In genomic region chr4:113052379-113052951, GRCh38 we compare ENCODE assay signal across 9 cellular contexts. TPM values are rescaled to one million over a fixed set of nuclear protein-coding genes. Genes with fewer than 3 reads are reported as not detected.
DNase-seq lines count a peak whose midpoint lies in the region; ATAC-seq and TF ChIP-seq lines count a peak whose summit lies in the region.
"Had no signal": no experiment of that assay in that cellular context is flagged by ENCODE, and none has a peak within 500 bp of the region (broad histone marks: within the 10 kb centered on the region; RNA-seq: fewer than 3 reads in every experiment).

No MANE protein-coding gene starts in this region.

- H3K9ac ChIP-seq in neural progenitor cell, result no peak overlapping the region

- DNase-seq in DMS153 (lab: John Stamatoyannopoulos, UW) (peak; percentile 54), DMS153 treated with DMSO at 0.1 percent for 48 hours (lab: John Stamatoyannopoulos, UW; ENCODE audit: unreplicated experiment) (no peak), NCI-H69 (lab: John Stamatoyannopoulos, UW) (peak; percentile 88), neural progenitor cell (ENCODE audit: low spot score) (no peak), NCI-H446 treated with DMSO at 0.1 percent for 48 hours (lab: John Stamatoyannopoulos, UW) (no peak), natural killer cell (no peak)
- no peak for DNase-seq in activated naive CD4-positive, alpha-beta T cell treated with Interleukin-2 at 50 U/mL for 16 hours

- TF ChIP-seq CTCF in neural progenitor cell (IDR thresholded peaks at IDR 0.05) (no peak), natural killer cell (IDR thresholded peaks at IDR 0.05) (no peak)

- no peak overlapping the region for H3K27ac ChIP-seq in neural progenitor cell
- H3K27ac ChIP-seq: 22Rv1 had no signal

- no peak overlapping the region for H2AFZ ChIP-seq in neural progenitor cell (replicated peaks)

- H3K4me1 ChIP-seq in neural progenitor cell, result peaks cover 57% of the 10 kb centered on the region

- H3K27me3 Mint-ChIP-seq in neural progenitor cell (ENCODE audit: insufficient read depth, low read depth), result no peaks in the 10 kb centered on the region
- no peaks in the 10 kb centered on the region for H3K27me3 Mint-ChIP-seq in natural killer cell (ENCODE audit: low read depth in 2 of 2)

- H3K79me2 ChIP-seq in neural progenitor cell (ENCODE audit: low read depth), result peaks cover 80% of the 10 kb centered on the region

- peak overlapping the region; percentile 85 for H3K4me3 ChIP-seq in neural progenitor cell

- intact Hi-C loops in natural killer cell (cut with micrococcal nuclease), result no loop called here

- ATAC-seq in HG02759 (IDR thresholded peaks at IDR 0.05; ENCODE audit: unreplicated experiment) (peak; percentile 77), natural killer cell (no peak)

- H3K27ac Mint-ChIP-seq in neural progenitor cell (no peak overlapping the region), natural killer cell (no peak overlapping the region)

- no peak overlapping the region for H3K4me3 Mint-ChIP-seq in neural progenitor cell
- H3K4me3 Mint-ChIP-seq in natural killer cell, result no peak overlapping the region

- H4K20me1 ChIP-seq in neural progenitor cell (ENCODE audit: low read depth), result peaks cover 8% of the 10 kb centered on the region

- no peaks in the 10 kb centered on the region for H3K27me3 ChIP-seq in neural progenitor cell

- H3K4me1 Mint-ChIP-seq in neural progenitor cell, result no peaks in the 10 kb centered on the region
- no peaks in the 10 kb centered on the region for H3K4me1 Mint-ChIP-seq in natural killer cell

- peaks cover 22% of the 10 kb centered on the region for H3F3A ChIP-seq in neural progenitor cell (ENCODE audit: low read depth)

- H3K36me3 ChIP-seq in neural progenitor cell, result no peaks in the 10 kb centered on the region

- peak overlapping the region; percentile 97 for H3K4me2 ChIP-seq in neural progenitor cell

- no peaks in the 10 kb centered on the region for H3K36me3 Mint-ChIP-seq in neural progenitor cell
- no peaks in the 10 kb centered on the region for H3K36me3 Mint-ChIP-seq in natural killer cell

- H3K9me3 Mint-ChIP-seq in neural progenitor cell (peaks cover 4% of the 10 kb centered on the region), natural killer cell (peaks cover 0 to 3% of the 10 kb centered on the region in 2 donors)

- no peaks in the 10 kb centered on the region for H3K9me3 ChIP-seq in neural progenitor cell (ENCODE audit: low read depth)

RNA-seq across cellular contexts. Expression of gene ANK2, which starts 3.0 kb away (rescaled TPM):
- total RNA-seq in neural progenitor cell (ENCODE audit: low replicate concordance) (79.8 and 121 TPM in 2 replicates), natural killer cell (under 1 TPM in 1 of 3 donors, not detected in 2; 0.05 TPM)

Comparison
In these comparisons a context has a peak if more than half of its experiments do, and no peak if none do; other contexts are left out.
1. DNase-seq: peak in DMS153 (single experiment) and NCI-H69 (single experiment); none in DMS153 treated with DMSO at 0.1 percent for 48 hours (single experiment), neural progenitor cell (single experiment), NCI-H446 treated with DMSO at 0.1 percent for 48 hours (single experiment), natural killer cell (single experiment) and activated naive CD4-positive, alpha-beta T cell treated with Interleukin-2 at 50 U/mL for 16 hours (single experiment).
2. RNA of gene ANK2, which starts 3.0 kb away (total RNA-seq): 79.8 to 121 TPM in neural progenitor cell; 0.05 TPM in natural killer cell; every median in the first group is over 10 times any median in the second.